Comparison of ENCODE assay signal across 9 cellular contexts in genomic region chr2:178068823-178069454, GRCh38.
"Had no signal": no experiment of that assay in that cellular context is flagged by ENCODE, and none has a peak within 500 bp of the region (broad histone marks: within the 10 kb centered on the region; RNA-seq: fewer than 3 reads in every experiment).

No MANE protein-coding gene starts in this region.

- H3K27ac ChIP-seq: HL-60, KMS-11 had no signal

- DNase-seq: H9, HCEC 1CT, IMR-90, KBM-7 had no signal

- H3K4me3 ChIP-seq: GM23338 had no signal

- H3K4me2 ChIP-seq: GM23338, KMS-11 had no signal

- ATAC-seq: GM23338 had no signal

- FAIRE-seq: H1, H54 had no signal

- H3K9ac ChIP-seq: KMS-11 had no signal
